Comparison of ENCODE assay signal across 8 cellular contexts in the genomic region with DNA sequence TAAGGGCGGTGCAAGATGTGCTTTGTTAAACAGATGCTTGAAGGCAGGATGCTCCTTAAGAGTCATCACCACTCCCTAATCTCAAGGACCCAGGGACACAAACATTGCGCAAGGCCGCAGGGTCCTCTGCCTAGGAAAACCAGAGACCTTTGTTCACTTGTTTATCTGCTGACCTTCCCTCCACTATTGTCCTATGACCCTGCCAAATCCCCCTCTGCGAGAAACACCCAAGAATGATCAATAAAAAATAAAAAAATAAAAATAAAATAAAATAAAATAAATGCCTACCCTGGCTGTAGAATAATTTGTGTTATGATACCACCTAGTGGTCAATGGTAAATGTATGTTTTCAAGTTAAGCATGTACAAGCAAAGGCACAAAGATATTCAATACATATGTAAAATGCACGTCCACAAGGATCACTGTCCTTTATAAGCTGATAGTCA. TPM values are rescaled to one million over a fixed set of nuclear protein-coding genes. Genes with fewer than 3 reads are reported as not detected.
DNase-seq lines count a peak whose midpoint lies in the region; ATAC-seq and TF ChIP-seq lines count a peak whose summit lies in the region.
"Not testable (repeated sequence)": the region's sequence is repeated elsewhere in the genome, so short reads cannot be mapped to it uniquely, and the experiment has no call there.

No MANE protein-coding gene starts in this region.

- POLR2A ChIA-PET in AG04450 (lab: Yijun Ruan, JAX) = not testable (repeated sequence)

- H3K36me3 ChIP-seq in NT2/D1 (ENCODE audit: insufficient read depth, insufficient read length, low read length); kidney epithelial cell (ENCODE audit: control insufficient read depth, insufficient read depth, low read length); psoas muscle (ENCODE audit: insufficient read depth in 1 of 2, low read depth in 1 of 2): not testable (repeated sequence)

- DNase-seq in AG04450 (ENCODE audit: low read depth, low spot score) (peak; percentile 20), LHCN-M2 (ENCODE audit: low read depth) (peak; percentile 47), NT2/D1 (ENCODE audit: low read depth, low spot score) (peak; percentile 15), erythroblast (lab: John Stamatoyannopoulos, UW) (peak; percentile 57 to 68)
- not testable (repeated sequence) for DNase-seq in activated CD8-positive, alpha-beta memory T cell treated with anti-CD3 and anti-CD28 coated beads, Interleukin-2, amount 10 ng/mL, durations not matched to agents 7 days and 5 days; kidney epithelial cell (ENCODE audit: low read depth); psoas muscle

- H3K9ac ChIP-seq in NT2/D1 (ENCODE audit: insufficient read length, low read depth) = not testable (repeated sequence)

- intact Hi-C loops in psoas muscle (cut with DNase I) = loop anchor here (5.0 kb wide), 2 partner anchors 157 to 287 kb away; no protein-coding TSS in a partner anchor

- peak; percentile 49 for TF ChIP-seq CTCF in AG04450 (IDR thresholded peaks at IDR 0.05; ENCODE audit: low read depth, low read length)
- TF ChIP-seq CTCF in GM12875 (IDR thresholded peaks at IDR 0.05; ENCODE audit: borderline replicate concordance, insufficient read depth, low read depth, low read length) = 0 out of 2 replicates have a peak, but pooled peaks have one; percentile 3
- peak; percentile 17 for TF ChIP-seq CTCF in kidney epithelial cell (IDR thresholded peaks at IDR 0.05; ENCODE audit: insufficient read depth, low read length, poor library complexity, severe bottlenecking)
- TF ChIP-seq CTCF in psoas muscle (IDR thresholded peaks at IDR 0.05) = peak; percentile 63

- not testable (repeated sequence) for H3K27me3 ChIP-seq in AG04450 (ENCODE audit: control insufficient read depth, insufficient read depth, low read length); NT2/D1 (ENCODE audit: insufficient read depth, insufficient read length); kidney epithelial cell (ENCODE audit: control insufficient read depth, insufficient read depth, low read length); psoas muscle (ENCODE audit: insufficient read depth in 3 of 3, low read length in 2 of 3)

- H3K27ac Mint-ChIP-seq in activated CD8-positive, alpha-beta memory T cell treated with anti-CD3 and anti-CD28 coated beads, Interleukin-2, amount 10 ng/mL, durations not matched to agents 7 days and 5 days = not testable (repeated sequence)

- ATAC-seq in activated CD8-positive, alpha-beta memory T cell treated with anti-CD3 and anti-CD28 coated beads, Interleukin-2, amount 10 ng/mL, durations not matched to agents 7 days and 5 days = peak; percentile 69
- peak in 3 of 4 donors; percentile 54 to 80 (median 61) for ATAC-seq in psoas muscle

- CTCF ChIA-PET in AG04450 (lab: Charles Lee) = interaction anchor here (0.6 to 2.4 kb wide), 3 partner anchors 134 to 157 kb away, joined by 3 to 32 read pairs (median 3); no protein-coding TSS in a partner anchor
- CTCF ChIA-PET in activated CD8-positive, alpha-beta memory T cell treated with anti-CD3 and anti-CD28 coated beads, Interleukin-2, amount 10 ng/mL, durations not matched to agents 7 days and 5 days (lab: Charles Lee) = interaction anchor here (0.7 to 1.4 kb wide), 7 partner anchors 9 to 303 kb away, joined by 3 to 5 read pairs (median 4); no protein-coding TSS in a partner anchor

- not testable (repeated sequence) for TF ChIP-seq POLR2A in erythroblast (IDR thresholded peaks at IDR 0.05; ENCODE audit: low read length)

- not testable (repeated sequence) for H3K4me3 ChIP-seq in AG04450 (ENCODE audit: low read depth, low read length); GM12875 (ENCODE audit: low read depth, low read length); NT2/D1 (ENCODE audit: insufficient read length, low read depth); kidney epithelial cell (ENCODE audit: low read depth, low read length); psoas muscle

- H3K36me3 Mint-ChIP-seq in activated CD8-positive, alpha-beta memory T cell treated with anti-CD3 and anti-CD28 coated beads, Interleukin-2, amount 10 ng/mL, durations not matched to agents 7 days and 5 days = not testable (repeated sequence)

- H3K27ac ChIP-seq in AG04450 (ENCODE audit: low read depth, low read length); psoas muscle: not testable (repeated sequence)

- peaks cover 11% of the 10 kb centered on the region for H3K27me3 Mint-ChIP-seq in activated CD8-positive, alpha-beta memory T cell treated with anti-CD3 and anti-CD28 coated beads, Interleukin-2, amount 10 ng/mL, durations not matched to agents 7 days and 5 days

- not testable (repeated sequence) for H3K4me3 Mint-ChIP-seq in activated CD8-positive, alpha-beta memory T cell treated with anti-CD3 and anti-CD28 coated beads, Interleukin-2, amount 10 ng/mL, durations not matched to agents 7 days and 5 days

- H3K9me3 ChIP-seq in AG04450 (ENCODE audit: control insufficient read depth, insufficient read depth, low read length); NT2/D1 (ENCODE audit: insufficient read depth, low read length); psoas muscle: not testable (repeated sequence)

- not testable (repeated sequence) for H3K4me1 Mint-ChIP-seq in activated CD8-positive, alpha-beta memory T cell treated with anti-CD3 and anti-CD28 coated beads, Interleukin-2, amount 10 ng/mL, durations not matched to agents 7 days and 5 days

- H3K4me1 ChIP-seq in NT2/D1 (ENCODE audit: insufficient read depth, insufficient read length); psoas muscle: not testable (repeated sequence)

- 54 to 63% (median 62%) methylated on average over 5 of the region's 5 CpGs for WGBS in psoas muscle, 3 donors

- not testable (repeated sequence) for H3K9me3 Mint-ChIP-seq in activated CD8-positive, alpha-beta memory T cell treated with anti-CD3 and anti-CD28 coated beads, Interleukin-2, amount 10 ng/mL, durations not matched to agents 7 days and 5 days (ENCODE audit: low read depth)

RNA-seq across cellular contexts. Expression of a gene that starts 20.3 kb away (rescaled TPM):
- polyA plus RNA-seq in AG04450 (2011; rRNA removed) (19.2 and 22.9 TPM in 2 replicates), psoas muscle (10 to 100 TPM; 10.9 to 15.4 (median 11.7) TPM)
- polyA minus RNA-seq in AG04450 (2011; rRNA and poly(A)+ RNA removed) = 13.8 and 17.7 TPM in 2 replicates
- total RNA-seq in LHCN-M2 (2014; rRNA removed) (22.3 and 26.5 TPM in 2 replicates), kidney epithelial cell (24.6 and 27.0 TPM in 2 replicates), psoas muscle (10 to 100 TPM; 10.3 to 18.1 (median 12.7) TPM)
- polyA plus RNA-seq in LHCN-M2 (2012) = 9.2 TPM
- 10 to 100 TPM; 52.8 to 55.4 TPM for total RNA-seq in activated CD8-positive, alpha-beta memory T cell treated with anti-CD3 and anti-CD28 coated beads, Interleukin-2, amount 10 ng/mL, durations not matched to agents 7 days and 5 days

Comparison
In these comparisons a context has a peak if more than half of its experiments do, and no peak if none do; other contexts are left out.
1. CTCF ChIP-seq: peak in every context shown above with its lines; median percentile 63 in psoas muscle; 49 in AG04450; 17 in kidney epithelial cell; 3 in GM12875.